Comparison of ENCODE assay signal across 18 cellular contexts in genomic region chr3:81968628-81969027, GRCh38.
A peak's percentile ranks its signal among the peaks of the same experiment; 100 is the strongest.
DNase-seq lines count a peak whose midpoint lies in the region; FAIRE-seq and TF ChIP-seq lines count a peak whose summit lies in the region.
"Had no signal": no experiment of that assay in that cellular context is flagged by ENCODE, and none has a peak within 500 bp of the region (broad histone marks: within the 10 kb centered on the region; RNA-seq: fewer than 3 reads in every experiment).

No MANE protein-coding gene starts in this region.

- no peaks in the 10 kb centered on the region for H3K27me3 ChIP-seq in adipocyte (replicated peaks; ENCODE audit: control insufficient read depth, insufficient read depth, low read length)
- no peaks in the 10 kb centered on the region for H3K27me3 ChIP-seq in neuronal stem cell (ENCODE audit: control insufficient read depth in 3 of 3, insufficient read depth in 3 of 3, low read depth in 1 of 3, low read length in 3 of 3)
- H3K27me3 ChIP-seq in brain microvascular endothelial cell (replicated peaks), result no peaks in the 10 kb centered on the region

- no peak overlapping the region for H3K14ac ChIP-seq in neuronal stem cell (ENCODE audit: low read length)

- H3K79me1 ChIP-seq in neuronal stem cell (ENCODE audit: low read depth, low read length), result no peaks in the 10 kb centered on the region

- H2AFZ ChIP-seq in neuronal stem cell (ENCODE audit: low read length), result peak overlapping the region; percentile 48

- WGBS in neuronal stem cell (ENCODE audit: extremely low coverage in 2 of 2, insufficient read length in 2 of 2, insufficient replicate concordance in 1 of 2), 2 donors, result no CpG with 5 or more reads among the region's 3 CpGs

- FAIRE-seq in urothelium cell line (lab: Jason Lieb, UNC), result no peak
- FAIRE-seq: GM12892, H54, RCC 7860 had no signal

- H3K18ac ChIP-seq in neuronal stem cell (ENCODE audit: low read length), result no peak overlapping the region

- no peak for TF ChIP-seq CTCF in brain microvascular endothelial cell (IDR thresholded peaks at IDR 0.05; ENCODE audit: low read depth, low read length, missing control alignments)

- H2BK12ac ChIP-seq in neuronal stem cell (ENCODE audit: low read length), result no peak overlapping the region

- no peak overlapping the region for H2BK15ac ChIP-seq in neuronal stem cell (ENCODE audit: low read length)

- H3K36me3 ChIP-seq in adipocyte (ENCODE audit: control insufficient read depth, insufficient read depth, low read length, severe bottlenecking) (no peaks in the 10 kb centered on the region), neuronal stem cell (replicated peaks in 1 of 2; ENCODE audit: control insufficient read depth in 2 of 2, insufficient read depth in 2 of 2, low read length in 2 of 2) (no peaks in the 10 kb centered on the region), brain microvascular endothelial cell (replicated peaks) (no peaks in the 10 kb centered on the region)

- no peak overlapping the region for H3K23ac ChIP-seq in neuronal stem cell (ENCODE audit: low read depth, low read length, poor library complexity)

- no peak overlapping the region for H2BK5ac ChIP-seq in neuronal stem cell (ENCODE audit: low read length)

- no peak overlapping the region for H3K4ac ChIP-seq in neuronal stem cell (ENCODE audit: low read length)

- no peak overlapping the region for H3K27ac ChIP-seq in neuronal stem cell (replicated peaks; ENCODE audit: low read length)
- H3K27ac ChIP-seq in brain microvascular endothelial cell, result no peak overlapping the region
- H3K27ac ChIP-seq: C4-2B had no signal

- H2BK120ac ChIP-seq in neuronal stem cell (ENCODE audit: low read depth, low read length), result no peak overlapping the region

- H3K4me1 ChIP-seq in adipocyte (ENCODE audit: control insufficient read depth, insufficient read depth, low read length) (peaks cover 3% of the 10 kb centered on the region), neuronal stem cell (ENCODE audit: control insufficient read depth in 2 of 2, insufficient read depth in 1 of 2, low read depth in 1 of 2, low read length in 2 of 2) (peaks cover 0 to 3% of the 10 kb centered on the region in 2 donors)

- H3K9me3 ChIP-seq in adipocyte (ENCODE audit: control insufficient read depth, low read length), result peaks cover 6% of the 10 kb centered on the region
- H3K9me3 ChIP-seq in neuronal stem cell (replicated peaks in 1 of 2; ENCODE audit: control insufficient read depth in 2 of 2, insufficient read depth in 1 of 2, low read depth in 1 of 2, low read length in 2 of 2), result peaks cover 0 to 5% of the 10 kb centered on the region in 2 donors

- H3K4me3 ChIP-seq in adipocyte (ENCODE audit: low read length), result no peak overlapping the region
- no peak overlapping the region for H3K4me3 ChIP-seq in neuronal stem cell (ENCODE audit: low read length in 2 of 2)
- H3K4me3 ChIP-seq in brain microvascular endothelial cell (ENCODE audit: low read depth, low read length), result no peak overlapping the region

- no peak overlapping the region for H4K91ac ChIP-seq in neuronal stem cell (ENCODE audit: low read depth, low read length, poor library complexity)

- peak; percentile 22 for DNase-seq in AG20443 (ENCODE audit: low spot score)
- peak; percentile 24 for DNase-seq in adipocyte (ENCODE audit: low read depth)
- peak; percentile 14 for DNase-seq in iPS-NIHi11 (ENCODE audit: low spot score)
- DNase-seq in neuronal stem cell (ENCODE audit: low spot score), result peak; percentile 14
- no peak for DNase-seq in GM03348 (ENCODE audit: low spot score)
- DNase-seq in urothelium cell line (ENCODE audit: low spot score), result no peak
- no peak for DNase-seq in brain microvascular endothelial cell
- DNase-seq in COR-L47 (lab: John Stamatoyannopoulos, UW), result no peak
- DNase-seq: DMS 273 treated with DMSO at 0.1 percent for 48 hours, GF-D8, NCI-H1092, NCI-H146, NCI-H510A treated with DMSO at 0.1 percent for 48 hours, Right ventricle myocardium superior had no signal

- no peak overlapping the region for H3K9ac ChIP-seq in adipocyte (ENCODE audit: low read length)
- no peak overlapping the region for H3K9ac ChIP-seq in neuronal stem cell (ENCODE audit: low read depth, low read length, poor library complexity)

- H3K4me2 ChIP-seq in neuronal stem cell (ENCODE audit: insufficient read depth, low read length, poor library complexity, severe bottlenecking), result no peak overlapping the region

- no peak overlapping the region for H4K8ac ChIP-seq in neuronal stem cell (ENCODE audit: low read depth, low read length)

- H2AK5ac ChIP-seq in neuronal stem cell (ENCODE audit: low read depth, low read length), result no peak overlapping the region

- in situ Hi-C loops in brain microvascular endothelial cell (cut with HindIII; ENCODE audit: low pct_ligation_motif_present, low sequenced_read_pairs), result no loop called here

Comparison
In these comparisons a context has a peak if more than half of its experiments do, and no peak if none do; other contexts are left out.
1. DNase-seq: peak in AG20443 (single experiment), adipocyte (single experiment), iPS-NIHi11 (single experiment) and neuronal stem cell (single experiment); none in GM03348 (single experiment), urothelium cell line (single experiment), brain microvascular endothelial cell (single experiment) and COR-L47 (single experiment).